ENCODE assay signal across 8 cellular contexts in the genomic region with DNA sequence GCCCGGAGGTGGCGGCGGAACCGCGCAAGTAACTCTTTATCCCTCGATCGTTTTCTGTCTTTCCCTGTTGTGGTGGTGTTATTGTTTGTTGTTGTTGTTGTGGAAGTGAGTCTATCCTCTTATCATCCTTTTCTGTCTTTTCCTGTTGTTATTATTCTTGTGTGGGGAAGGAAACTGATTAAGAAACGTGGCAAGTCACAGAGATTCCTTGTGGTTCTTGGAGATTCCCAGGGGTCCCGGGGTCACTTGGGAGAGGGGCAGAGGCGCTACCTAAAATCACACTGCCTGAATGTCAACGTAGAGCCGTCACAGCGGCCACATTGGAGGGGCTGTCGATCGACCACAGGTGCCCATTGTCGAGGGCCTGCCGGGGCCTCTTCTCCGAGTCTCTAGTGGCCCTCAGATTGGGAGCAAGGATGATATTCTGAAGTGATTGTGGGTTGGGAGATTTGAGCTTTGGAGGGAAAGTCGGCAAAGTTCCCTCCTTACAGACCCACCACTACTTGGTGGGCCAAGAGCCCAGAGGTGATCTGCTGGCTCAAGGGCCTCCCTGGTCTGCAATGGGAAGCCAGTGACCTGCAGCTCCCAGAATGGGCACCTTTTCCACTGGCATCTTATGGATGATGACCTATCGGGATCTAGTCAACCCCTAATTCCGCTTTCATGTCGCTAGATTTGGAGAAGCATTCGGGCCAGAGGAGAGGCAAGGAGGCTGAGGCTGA. TPM values are rescaled to one million over a fixed set of nuclear protein-coding genes. Genes with fewer than 3 reads are reported as not detected.
A peak's percentile ranks its signal among the peaks of the same experiment; 100 is the strongest.
DNase-seq lines count a peak whose midpoint lies in the region; ATAC-seq lines count a peak whose summit lies in the region.

No MANE protein-coding gene starts in this region.

- H3K36me3 Mint-ChIP-seq in naive thymus-derived CD8-positive, alpha-beta T cell, result peaks cover 2 to 17% (median 4%) of the 10 kb centered on the region in 3 donors

- no peaks in the 10 kb centered on the region for H3K9me3 Mint-ChIP-seq in naive thymus-derived CD8-positive, alpha-beta T cell

- H3K27me3 ChIP-seq in BLaER1, result no peaks in the 10 kb centered on the region
- no peaks in the 10 kb centered on the region for H3K27me3 ChIP-seq in MG63
- H3K27me3 ChIP-seq in ectodermal cell (ENCODE audit: control insufficient read depth, insufficient read depth, low read length, poor library complexity, severe bottlenecking), result peaks cover 27% of the 10 kb centered on the region

- H3K27ac ChIP-seq in BLaER1, result peak overlapping the region; percentile 91
- no peak overlapping the region for H3K27ac ChIP-seq in ectodermal cell (ENCODE audit: insufficient read depth, low read depth, low read length, poor library complexity, severe bottlenecking)

- H3K27ac Mint-ChIP-seq in naive thymus-derived CD8-positive, alpha-beta T cell, result peak overlapping the region; percentile 89 to 99 (median 98)

- H3K36me3 ChIP-seq in BLaER1 (no peaks in the 10 kb centered on the region; the same call in 1 of the 2 replicates), MG63 (peaks cover 5% of the 10 kb centered on the region), ectodermal cell (ENCODE audit: control insufficient read depth, insufficient read depth, low read length) (no peaks in the 10 kb centered on the region)

- WGBS in ectodermal cell, 2 experiments, result 56 to 57% methylated on average over 23 of the region's 23 CpGs

- H3K9me3 ChIP-seq in BLaER1 (no peaks in the 10 kb centered on the region), MG63 (no peaks in the 10 kb centered on the region), ectodermal cell (ENCODE audit: control insufficient read depth, low read length) (no peaks in the 10 kb centered on the region)

- peak overlapping the region; percentile 89 to 99 (median 96) for H3K4me3 Mint-ChIP-seq in naive thymus-derived CD8-positive, alpha-beta T cell

- POLR2A ChIA-PET in naive thymus-derived CD8-positive, alpha-beta T cell (lab: Charles Lee), result interaction anchor here (0.5 to 3.0 kb wide), 8 partner anchors 14 to 1135 kb away, joined by 3 to 45 read pairs (median 4); a partner anchor contains a TSS

- H3K4me1 Mint-ChIP-seq in naive thymus-derived CD8-positive, alpha-beta T cell, result peaks cover 29 to 72% (median 62%) of the 10 kb centered on the region in 4 donors

- peaks cover 44% of the 10 kb centered on the region for H3K4me1 ChIP-seq in BLaER1
- no peaks in the 10 kb centered on the region for H3K4me1 ChIP-seq in ectodermal cell (ENCODE audit: control insufficient read depth, insufficient read depth, low read length)

- no peak for ATAC-seq in naive thymus-derived CD8-positive, alpha-beta T cell
- ATAC-seq in GM19035 (IDR thresholded peaks at IDR 0.05; ENCODE audit: unreplicated experiment), result no peak

- peak overlapping the region; percentile 96 for H3K4me2 ChIP-seq in BLaER1

- H3K27me3 Mint-ChIP-seq in naive thymus-derived CD8-positive, alpha-beta T cell, result no peaks in the 10 kb centered on the region

- DNase-seq in MG63, result no peak
- peak in 1 of 10 donors; percentile 32 for DNase-seq in naive thymus-derived CD8-positive, alpha-beta T cell
- DNase-seq in NCI-H524 (lab: John Stamatoyannopoulos, UW), result no peak
- no peak for DNase-seq in effector CD4-positive, alpha-beta T cell
- DNase-seq in NCI-H226, result no peak

- peak overlapping the region; percentile 84 for H3K4me3 ChIP-seq in BLaER1
- H3K4me3 ChIP-seq in MG63, result peak overlapping the region; percentile 86
- H3K4me3 ChIP-seq in ectodermal cell (ENCODE audit: insufficient read depth, low read depth, low read length), result peak overlapping the region; percentile 68

- H4K20me1 ChIP-seq in BLaER1, result no peaks in the 10 kb centered on the region

- H3K9ac ChIP-seq in BLaER1, result peak overlapping the region; percentile 88

RNA-seq across cellular contexts. Expression of a gene that starts 0.8 kb away (rescaled TPM):
- 17.9 and 18.0 TPM in 2 replicates for total RNA-seq in MG63 (2014; rRNA removed; shearing (Covaris generic); ENCODE audit: low replicate concordance)
- 3.9 TPM for polyA plus RNA-seq in ectodermal cell (2013, experiment 1 of 4)
- polyA plus RNA-seq in ectodermal cell (2013, experiment 2 of 4), result 3.8 TPM
- 3.4 TPM for polyA plus RNA-seq in ectodermal cell (2013, experiment 3 of 4)
- polyA plus RNA-seq in ectodermal cell (2013, experiment 4 of 4), result 3.0 TPM
- total RNA-seq in naive thymus-derived CD8-positive, alpha-beta T cell, result 10 to 100 TPM; 45.3 to 46.8 TPM
- 10 to 100 TPM in 1 of 3 donors, 1 to 10 TPM in 2; 4.4 to 10.8 (median 9.5) TPM for polyA plus RNA-seq in naive thymus-derived CD8-positive, alpha-beta T cell
